ENCODE assay signal across 1 cellular context in the genomic region with DNA sequence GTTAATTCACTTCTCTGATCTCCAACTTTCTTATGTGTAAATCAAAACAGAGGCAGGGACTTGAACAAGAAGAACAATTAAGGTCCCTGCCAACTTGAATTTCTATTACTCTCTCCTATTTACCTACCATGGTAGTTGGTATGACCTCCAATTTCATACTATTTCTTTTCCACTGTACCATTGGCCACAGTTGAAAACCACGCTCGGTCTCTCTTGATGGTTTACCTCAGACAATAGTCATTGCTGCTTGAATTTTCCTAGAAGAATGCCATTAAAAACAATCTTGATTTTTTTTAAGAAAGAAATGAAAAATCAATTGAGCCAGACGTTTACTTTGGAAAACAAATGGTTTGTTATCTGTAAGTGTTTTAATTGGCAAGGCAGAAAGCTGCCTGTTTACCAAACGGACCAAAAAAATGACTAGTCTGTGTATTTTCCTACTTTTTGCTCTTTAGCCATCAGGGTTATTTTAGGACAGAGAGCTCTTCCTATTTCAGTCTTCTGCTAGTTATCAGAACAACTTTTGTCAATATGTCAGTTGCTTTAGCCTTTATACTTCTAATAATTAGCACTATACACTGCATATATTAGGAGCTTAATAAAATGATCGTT.
TF ChIP-seq lines count a peak whose summit lies in the region.

No MANE protein-coding gene starts in this region.

TF ChIP-seq in IMR-90, 13 proteins besides CTCF, POLR2A, EP300 and RAD21:
- TF ChIP-seq FOS (IDR thresholded peaks at IDR 0.05; ENCODE audit: low read depth, low read length) = no peak
- no peak for TF ChIP-seq RFX5 (IDR thresholded peaks at IDR 0.05; ENCODE audit: low read depth, low read length)
- no peak for TF ChIP-seq CEBPB (IDR thresholded peaks at IDR 0.05; ENCODE audit: low read depth, low read length)
- no peak for TF ChIP-seq RCOR1 (IDR thresholded peaks at IDR 0.05; ENCODE audit: insufficient replicate concordance, low read length)
- TF ChIP-seq NFE2L2 (IDR thresholded peaks at IDR 0.05; ENCODE audit: low read depth, low read length) = no peak
- TF ChIP-seq, protein P1, sequence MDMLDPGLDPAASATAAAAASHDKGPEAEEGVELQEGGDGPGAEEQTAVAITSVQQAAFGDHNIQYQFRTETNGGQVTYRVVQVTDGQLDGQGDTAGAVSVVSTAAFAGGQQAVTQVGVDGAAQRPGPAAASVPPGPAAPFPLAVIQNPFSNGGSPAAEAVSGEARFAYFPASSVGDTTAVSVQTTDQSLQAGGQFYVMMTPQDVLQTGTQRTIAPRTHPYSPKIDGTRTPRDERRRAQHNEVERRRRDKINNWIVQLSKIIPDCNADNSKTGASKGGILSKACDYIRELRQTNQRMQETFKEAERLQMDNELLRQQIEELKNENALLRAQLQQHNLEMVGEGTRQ (IDR thresholded peaks at IDR 0.05; ENCODE audit: low read depth, low read length) = no peak
- TF ChIP-seq, protein P2, sequence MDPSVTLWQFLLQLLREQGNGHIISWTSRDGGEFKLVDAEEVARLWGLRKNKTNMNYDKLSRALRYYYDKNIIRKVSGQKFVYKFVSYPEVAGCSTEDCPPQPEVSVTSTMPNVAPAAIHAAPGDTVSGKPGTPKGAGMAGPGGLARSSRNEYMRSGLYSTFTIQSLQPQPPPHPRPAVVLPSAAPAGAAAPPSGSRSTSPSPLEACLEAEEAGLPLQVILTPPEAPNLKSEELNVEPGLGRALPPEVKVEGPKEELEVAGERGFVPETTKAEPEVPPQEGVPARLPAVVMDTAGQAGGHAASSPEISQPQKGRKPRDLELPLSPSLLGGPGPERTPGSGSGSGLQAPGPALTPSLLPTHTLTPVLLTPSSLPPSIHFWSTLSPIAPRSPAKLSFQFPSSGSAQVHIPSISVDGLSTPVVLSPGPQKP (IDR thresholded peaks at IDR 0.05; ENCODE audit: borderline replicate concordance, low read depth, low read length) = no peak
